1 cellular context compared by ENCODE assay signal in genomic region chr20:47865451-47865850, GRCh38.
TF ChIP-seq lines count a peak whose summit lies in the region.

No MANE protein-coding gene starts in this region.

TF ChIP-seq in HepG2, 621 proteins besides CTCF, POLR2A, EP300 and RAD21 (continued from another document):
- no peak for TF ChIP-seq ZNF574 (CRISPR knock-in tag; IDR thresholded peaks at IDR 0.05)
- TF ChIP-seq RFX3 (CRISPR knock-in tag; IDR thresholded peaks at IDR 0.05), result no peak
- TF ChIP-seq SPEN (CRISPR knock-in tag; IDR thresholded peaks at IDR 0.05; ENCODE audit: low read depth), result no peak
- no peak for TF ChIP-seq FOSL2 (CRISPR knock-in tag; IDR thresholded peaks at IDR 0.05)
- TF ChIP-seq TBX3 (IDR thresholded peaks at IDR 0.05; ENCODE audit: borderline replicate concordance), result no peak
- TF ChIP-seq ZNF550 (CRISPR knock-in tag; IDR thresholded peaks at IDR 0.05; ENCODE audit: borderline replicate concordance), result no peak
- TF ChIP-seq NCOR1 (IDR thresholded peaks at IDR 0.05; ENCODE audit: borderline replicate concordance, low read length), result peak; percentile 35; the same call in 1 of the 2 replicates
- no peak for TF ChIP-seq NR0B2 (CRISPR knock-in tag; IDR thresholded peaks at IDR 0.05)
- TF ChIP-seq AGO2 (optimal IDR thresholded peaks at IDR 0.05; ENCODE audit: low read depth, low read length), result no peak
- no peak for TF ChIP-seq ZBED4 (CRISPR knock-in tag; IDR thresholded peaks at IDR 0.05; ENCODE audit: borderline replicate concordance)
- TF ChIP-seq USF2 (IDR thresholded peaks at IDR 0.05; ENCODE audit: low read depth, low read length), result 0 out of 2 replicates have a peak, but pooled peaks have one; percentile 9
- no peak for TF ChIP-seq USF2 (CRISPR knock-in tag; IDR thresholded peaks at IDR 0.05; ENCODE audit: borderline replicate concordance)
- no peak for TF ChIP-seq ZBTB33 (CRISPR knock-in tag; IDR thresholded peaks at IDR 0.05)
- TF ChIP-seq HBP1 (CRISPR knock-in tag; IDR thresholded peaks at IDR 0.05; ENCODE audit: low read depth), result no peak
- TF ChIP-seq TOPORS (CRISPR knock-in tag; IDR thresholded peaks at IDR 0.05), result no peak
- TF ChIP-seq U2AF2 (IDR thresholded peaks at IDR 0.05; ENCODE audit: low read depth, low read length), result no peak
- no peak for TF ChIP-seq CERS6 (CRISPR knock-in tag; IDR thresholded peaks at IDR 0.05)
- TF ChIP-seq CREB1 (IDR thresholded peaks at IDR 0.05), result 0 out of 2 replicates have a peak, but pooled peaks have one; percentile 14
- TF ChIP-seq CREB1 (CRISPR knock-in tag; IDR thresholded peaks at IDR 0.05), result no peak
- TF ChIP-seq ARHGAP35 (CRISPR knock-in tag; IDR thresholded peaks at IDR 0.05; ENCODE audit: borderline replicate concordance), result no peak
- TF ChIP-seq HNRNPLL (IDR thresholded peaks at IDR 0.05; ENCODE audit: low read depth, low read length, poor library complexity, severe bottlenecking), result no peak
- TF ChIP-seq MIER2 (CRISPR knock-in tag; IDR thresholded peaks at IDR 0.05), result no peak
- TF ChIP-seq GATAD2A (CRISPR knock-in tag; IDR thresholded peaks at IDR 0.05), result no peak
TF ChIP-seq in HepG2: peak in this region for 4.
